25 cellular contexts compared by ENCODE assay signal in the genomic region with DNA sequence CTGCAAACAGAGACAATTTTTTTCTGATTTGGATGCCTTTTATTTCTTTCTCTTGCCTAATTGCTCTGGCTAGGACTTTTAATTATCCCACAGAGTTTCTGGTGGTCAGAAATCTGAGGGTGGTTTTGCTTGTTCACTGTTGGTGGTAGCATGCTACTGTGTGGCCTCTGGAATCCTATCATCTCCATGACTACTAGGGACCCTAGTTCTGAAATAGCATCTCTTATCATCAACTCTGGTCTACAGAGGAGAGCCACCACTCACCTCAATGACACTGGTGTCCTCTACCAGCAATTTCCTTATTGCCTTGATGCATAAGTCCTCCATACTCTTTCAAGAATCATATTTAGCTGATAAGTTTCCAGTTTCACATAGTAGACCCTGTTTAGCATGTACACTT.
"Had no signal": no experiment of that assay in that cellular context is flagged by ENCODE, and none has a peak within 500 bp of the region (broad histone marks: within the 10 kb centered on the region; RNA-seq: fewer than 3 reads in every experiment).

No MANE protein-coding gene starts in this region.

- H3K36me3 ChIP-seq: esophagus squamous epithelium, gastrocnemius medialis, heart right ventricle, left lung, lower lobe of right lung had no signal

- H3K27ac Mint-ChIP-seq: endodermal cell, mesothelial cell of epicardium had no signal

- H3K4me1 ChIP-seq: gastrocnemius medialis, lower lobe of right lung had no signal

- ATAC-seq: effector memory CD8-positive, alpha-beta T cell; esophagus mucosa; gastrocnemius medialis; heart right ventricle; left cardiac atrium; left lung; left ventricle myocardium superior had no signal

- H3K36me3 Mint-ChIP-seq: mesothelial cell of epicardium had no signal

- H3K27me3 ChIP-seq: esophagus squamous epithelium, gastrocnemius medialis, heart right ventricle, left lung had no signal

- H3K4me1 Mint-ChIP-seq: endodermal cell, mesothelial cell of epicardium had no signal

- H3K4me3 ChIP-seq: coronary artery, esophagus squamous epithelium, gastrocnemius medialis, heart right ventricle, left lung, lower lobe of right lung had no signal

- FAIRE-seq: colon, endometrium, islet of Langerhans, keratinocyte had no signal

- H3K4me3 Mint-ChIP-seq: effector memory CD8-positive, alpha-beta T cell; endodermal cell; mesothelial cell of epicardium had no signal

- H3K9me3 ChIP-seq: esophagus squamous epithelium, gastrocnemius medialis, heart right ventricle, left lung, lower lobe of right lung had no signal

- H3K9me3 Mint-ChIP-seq: effector memory CD8-positive, alpha-beta T cell; endodermal cell had no signal

- H3K27me3 Mint-ChIP-seq: effector memory CD8-positive, alpha-beta T cell had no signal

- H3K27ac ChIP-seq: coronary artery, epithelial cell of prostate, esophagus squamous epithelium, gastrocnemius medialis, heart right ventricle, left lung, lower lobe of right lung had no signal

- DNase-seq: effector CD8-positive, alpha-beta T cell; effector memory CD8-positive, alpha-beta T cell; endodermal cell; erythroblast; esophagus squamous epithelium; foreskin fibroblast; foreskin melanocyte; gastrocnemius medialis; glutamatergic neuron; head of caudate nucleus; heart right ventricle; hippocampal formation; left cardiac atrium; left lung; left ventricle myocardium superior; lower lobe of right lung; mesenchymal stem cell had no signal
